ENCODE assay signal across 8 cellular contexts in the genomic region with DNA sequence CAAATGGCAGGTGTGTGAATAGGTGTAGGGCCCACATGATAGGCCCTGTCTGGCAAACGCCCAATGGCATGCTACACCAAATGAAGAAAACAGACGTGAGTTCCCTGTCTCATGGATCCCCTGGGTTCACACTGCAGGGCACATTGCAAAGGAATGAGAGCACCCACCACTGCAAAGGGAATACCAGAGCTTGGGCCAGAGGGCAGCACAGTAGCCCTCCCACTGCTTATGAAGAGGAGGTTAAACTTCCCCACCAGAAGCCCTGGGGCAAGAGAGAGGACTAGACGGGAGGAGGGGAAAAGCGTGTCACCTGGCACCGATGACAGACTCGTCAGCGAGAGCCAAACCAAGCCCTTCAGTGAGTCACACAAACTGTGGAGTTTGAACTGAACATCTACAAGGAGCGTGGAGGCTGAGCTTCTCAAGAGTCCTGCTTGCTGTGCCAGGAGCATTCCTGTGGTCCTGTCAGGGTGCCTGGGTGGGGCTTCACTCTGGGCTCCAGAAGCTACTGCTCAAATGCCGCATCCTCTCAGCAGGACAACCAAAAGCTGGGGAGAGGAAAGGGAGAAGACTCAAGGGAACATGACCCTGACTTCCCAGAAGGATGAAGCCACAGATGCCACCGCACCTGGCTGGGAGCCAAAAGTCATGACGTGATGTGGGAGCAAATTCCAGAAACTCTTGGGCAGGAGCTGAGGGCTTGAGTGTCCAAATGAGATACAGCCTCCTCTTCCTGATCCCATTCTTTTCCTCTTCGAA.
DNase-seq lines count a peak whose midpoint lies in the region; ATAC-seq and TF ChIP-seq lines count a peak whose summit lies in the region.

No MANE protein-coding gene starts in this region.

- TF ChIP-seq CTCF in chondrocyte (IDR thresholded peaks at IDR 0.05) (peak; percentile 18), tibial artery (IDR thresholded peaks at IDR 0.05) (no peak)

- H3K27ac Mint-ChIP-seq in activated CD4-positive, alpha-beta T cell treated with anti-CD3 and anti-CD28 coated beads, Interleukin-2, amount 10 ng/mL, durations not matched to agents 24 days and 14 days = peak overlapping the region; percentile 78
- peak overlapping the region; percentile 94 for H3K27ac Mint-ChIP-seq in chondrocyte (ENCODE audit: unreplicated experiment)

- intact Hi-C loops in activated CD4-positive, alpha-beta T cell treated with anti-CD3 and anti-CD28 coated beads, Interleukin-2, amount 10 ng/mL, durations not matched to agents 24 days and 14 days (cut with micrococcal nuclease) = no loop called here
- intact Hi-C loops in tibial artery (cut with DNase I; ENCODE audit: low total_unique reads) = no loop called here

- H3K27me3 Mint-ChIP-seq in activated CD4-positive, alpha-beta T cell treated with anti-CD3 and anti-CD28 coated beads, Interleukin-2, amount 10 ng/mL, durations not matched to agents 24 days and 14 days = no peaks in the 10 kb centered on the region
- no peaks in the 10 kb centered on the region for H3K27me3 Mint-ChIP-seq in chondrocyte (ENCODE audit: low read depth)

- H3K9me3 Mint-ChIP-seq in activated CD4-positive, alpha-beta T cell treated with anti-CD3 and anti-CD28 coated beads, Interleukin-2, amount 10 ng/mL, durations not matched to agents 24 days and 14 days = no peaks in the 10 kb centered on the region
- H3K9me3 Mint-ChIP-seq in chondrocyte (ENCODE audit: low read depth) = no peaks in the 10 kb centered on the region

- no peaks in the 10 kb centered on the region for H3K9me3 ChIP-seq in tibial artery

- H3K4me1 Mint-ChIP-seq in activated CD4-positive, alpha-beta T cell treated with anti-CD3 and anti-CD28 coated beads, Interleukin-2, amount 10 ng/mL, durations not matched to agents 24 days and 14 days = peaks cover 38% of the 10 kb centered on the region
- H3K4me1 Mint-ChIP-seq in chondrocyte (ENCODE audit: low read depth) = peaks cover 33% of the 10 kb centered on the region

- ATAC-seq in GM21381 (IDR thresholded peaks at IDR 0.05; ENCODE audit: unreplicated experiment) = no peak
- ATAC-seq in GM21423 (IDR thresholded peaks at IDR 0.05; ENCODE audit: unreplicated experiment) = no peak

- DNase-seq in activated CD4-positive, alpha-beta T cell treated with anti-CD3 and anti-CD28 coated beads, Interleukin-2, amount 10 ng/mL, durations not matched to agents 24 days and 14 days = no peak
- no peak for DNase-seq in activated CD4-positive, alpha-beta T cell treated with anti-CD3 and anti-CD28 coated beads, Interleukin-2, amount 50 U/mL, for 4 hours
- DNase-seq in NCI-H510A (lab: John Stamatoyannopoulos, UW) = peak; percentile 72
- no peak for DNase-seq in chondrocyte (ENCODE audit: low spot score)
- peak; percentile 74 to 87 for DNase-seq in lung microvascular endothelial cell (ENCODE audit: low read depth in 2 of 2)
- DNase-seq in tibial artery = peak; percentile 88 to 95

- H3K4me3 Mint-ChIP-seq in activated CD4-positive, alpha-beta T cell treated with anti-CD3 and anti-CD28 coated beads, Interleukin-2, amount 10 ng/mL, durations not matched to agents 24 days and 14 days = no peak overlapping the region
- H3K4me3 Mint-ChIP-seq in chondrocyte (ENCODE audit: unreplicated experiment) = no peak overlapping the region

- H3K27me3 ChIP-seq in tibial artery = no peaks in the 10 kb centered on the region

- peaks cover 5% of the 10 kb centered on the region for H3K36me3 Mint-ChIP-seq in activated CD4-positive, alpha-beta T cell treated with anti-CD3 and anti-CD28 coated beads, Interleukin-2, amount 10 ng/mL, durations not matched to agents 24 days and 14 days (ENCODE audit: low read depth)
- peaks cover 2% of the 10 kb centered on the region for H3K36me3 Mint-ChIP-seq in chondrocyte (ENCODE audit: low read depth)

- peak overlapping the region; percentile 74 to 83 for H3K27ac ChIP-seq in tibial artery

- H3K4me1 ChIP-seq in tibial artery = peaks cover 0 to 43% (median 31%) of the 10 kb centered on the region in 4 donors

- no peak overlapping the region for H3K4me3 ChIP-seq in tibial artery

- H3K36me3 ChIP-seq in tibial artery = no peaks in the 10 kb centered on the region

Comparison
In these comparisons a context has a peak if more than half of its experiments do, and no peak if none do; other contexts are left out.
1. DNase-seq: peak in NCI-H510A (single experiment), lung microvascular endothelial cell (2 of 2) and tibial artery (2 of 2); none in activated CD4-positive, alpha-beta T cell treated with anti-CD3 and anti-CD28 coated beads, Interleukin-2, amount 10 ng/mL, durations not matched to agents 24 days and 14 days (single experiment), activated CD4-positive, alpha-beta T cell treated with anti-CD3 and anti-CD28 coated beads, Interleukin-2, amount 50 U/mL, for 4 hours (0 of 2) and chondrocyte (single experiment).